ENCODE assay signal across 3 cellular contexts in the genomic region with DNA sequence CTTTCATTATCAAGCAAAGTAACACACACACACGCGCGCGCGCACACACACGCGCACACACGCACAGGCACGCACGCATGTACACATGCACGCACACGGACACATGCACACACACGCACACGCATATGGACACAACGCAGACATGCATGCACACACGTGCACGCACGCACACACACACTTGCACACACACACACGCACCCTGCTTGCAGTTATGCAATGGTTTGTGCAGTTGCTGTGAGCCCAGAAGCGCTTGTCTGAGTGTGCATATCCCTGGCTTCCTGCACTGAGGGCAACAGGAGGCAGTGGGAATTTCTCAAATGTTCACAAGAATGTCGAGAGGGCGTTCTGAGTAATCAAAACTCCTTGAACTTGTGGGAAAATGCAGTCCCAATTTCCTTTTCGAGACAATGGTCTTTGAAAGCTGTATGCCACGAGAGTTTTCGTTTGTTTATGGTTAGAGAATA.
A peak's percentile ranks its signal among the peaks of the same experiment; 100 is the strongest.
TF ChIP-seq lines count a peak whose summit lies in the region.

No MANE protein-coding gene starts in this region.

TF ChIP-seq in SK-N-SH, 30 proteins besides CTCF, POLR2A, EP300 and RAD21 (continued from another document):
- TF ChIP-seq, protein P1, sequence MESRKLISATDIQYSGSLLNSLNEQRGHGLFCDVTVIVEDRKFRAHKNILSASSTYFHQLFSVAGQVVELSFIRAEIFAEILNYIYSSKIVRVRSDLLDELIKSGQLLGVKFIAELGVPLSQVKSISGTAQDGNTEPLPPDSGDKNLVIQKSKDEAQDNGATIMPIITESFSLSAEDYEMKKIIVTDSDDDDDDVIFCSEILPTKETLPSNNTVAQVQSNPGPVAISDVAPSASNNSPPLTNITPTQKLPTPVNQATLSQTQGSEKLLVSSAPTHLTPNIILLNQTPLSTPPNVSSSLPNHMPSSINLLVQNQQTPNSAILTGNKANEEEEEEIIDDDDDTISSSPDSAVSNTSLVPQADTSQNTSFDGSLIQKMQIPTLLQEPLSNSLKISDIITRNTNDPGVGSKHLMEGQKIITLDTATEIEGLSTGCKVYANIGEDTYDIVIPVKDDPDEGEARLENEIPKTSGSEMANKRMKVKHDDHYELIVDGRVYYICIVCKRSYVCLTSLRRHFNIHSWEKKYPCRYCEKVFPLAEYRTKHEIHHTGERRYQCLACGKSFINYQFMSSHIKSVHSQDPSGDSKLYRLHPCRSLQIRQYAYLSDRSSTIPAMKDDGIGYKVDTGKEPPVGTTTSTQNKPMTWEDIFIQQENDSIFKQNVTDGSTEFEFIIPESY (IDR thresholded peaks at IDR 0.05; ENCODE audit: borderline replicate concordance, low read depth) = no peak
- TF ChIP-seq RFX5 (IDR thresholded peaks at IDR 0.05; ENCODE audit: low read length) (no peak), GABPA (IDR thresholded peaks at IDR 0.05; ENCODE audit: low read depth) (no peak), FOSL2 (IDR thresholded peaks at IDR 0.05; ENCODE audit: borderline replicate concordance, low read depth) (no peak), FOXM1 (IDR thresholded peaks at IDR 0.05; ENCODE audit: low read depth) (no peak), NRF1 (IDR thresholded peaks at IDR 0.05; ENCODE audit: low read depth, low read length) (no peak), SMC3 (IDR thresholded peaks at IDR 0.05; ENCODE audit: low read depth, low read length) (no peak), EZH2phosphoT487 (IDR thresholded peaks at IDR 0.05; ENCODE audit: borderline replicate concordance, low read depth) (no peak)
- TF ChIP-seq, protein P2, sequence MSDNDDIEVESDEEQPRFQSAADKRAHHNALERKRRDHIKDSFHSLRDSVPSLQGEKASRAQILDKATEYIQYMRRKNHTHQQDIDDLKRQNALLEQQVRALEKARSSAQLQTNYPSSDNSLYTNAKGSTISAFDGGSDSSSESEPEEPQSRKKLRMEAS (IDR thresholded peaks at IDR 0.05; ENCODE audit: low read depth) = no peak
- TF ChIP-seq, protein P3, sequence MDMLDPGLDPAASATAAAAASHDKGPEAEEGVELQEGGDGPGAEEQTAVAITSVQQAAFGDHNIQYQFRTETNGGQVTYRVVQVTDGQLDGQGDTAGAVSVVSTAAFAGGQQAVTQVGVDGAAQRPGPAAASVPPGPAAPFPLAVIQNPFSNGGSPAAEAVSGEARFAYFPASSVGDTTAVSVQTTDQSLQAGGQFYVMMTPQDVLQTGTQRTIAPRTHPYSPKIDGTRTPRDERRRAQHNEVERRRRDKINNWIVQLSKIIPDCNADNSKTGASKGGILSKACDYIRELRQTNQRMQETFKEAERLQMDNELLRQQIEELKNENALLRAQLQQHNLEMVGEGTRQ (IDR thresholded peaks at IDR 0.05; ENCODE audit: borderline replicate concordance, low read depth, low read length) = no peak

TF ChIP-seq in SK-N-SH treated with all-trans-retinoic acid at 6 μM for 48 hours, 23 proteins besides CTCF, POLR2A, EP300 and RAD21 (continued from another document):
- TF ChIP-seq ESRRG (CRISPR knock-in tag; IDR thresholded peaks at IDR 0.05) = no peak
- no peak for TF ChIP-seq SNAI2 (CRISPR knock-in tag; IDR thresholded peaks at IDR 0.05)
- TF ChIP-seq ARNTL (CRISPR knock-in tag; IDR thresholded peaks at IDR 0.05; ENCODE audit: borderline replicate concordance, low read depth) = no peak
- no peak for TF ChIP-seq ISL1 (CRISPR knock-in tag; IDR thresholded peaks at IDR 0.05)
- no peak for TF ChIP-seq BACH2 (CRISPR knock-in tag; IDR thresholded peaks at IDR 0.05; ENCODE audit: borderline replicate concordance)
- TF ChIP-seq TOX (CRISPR knock-in tag; IDR thresholded peaks at IDR 0.05; ENCODE audit: borderline replicate concordance) = no peak
- TF ChIP-seq, protein P4, sequence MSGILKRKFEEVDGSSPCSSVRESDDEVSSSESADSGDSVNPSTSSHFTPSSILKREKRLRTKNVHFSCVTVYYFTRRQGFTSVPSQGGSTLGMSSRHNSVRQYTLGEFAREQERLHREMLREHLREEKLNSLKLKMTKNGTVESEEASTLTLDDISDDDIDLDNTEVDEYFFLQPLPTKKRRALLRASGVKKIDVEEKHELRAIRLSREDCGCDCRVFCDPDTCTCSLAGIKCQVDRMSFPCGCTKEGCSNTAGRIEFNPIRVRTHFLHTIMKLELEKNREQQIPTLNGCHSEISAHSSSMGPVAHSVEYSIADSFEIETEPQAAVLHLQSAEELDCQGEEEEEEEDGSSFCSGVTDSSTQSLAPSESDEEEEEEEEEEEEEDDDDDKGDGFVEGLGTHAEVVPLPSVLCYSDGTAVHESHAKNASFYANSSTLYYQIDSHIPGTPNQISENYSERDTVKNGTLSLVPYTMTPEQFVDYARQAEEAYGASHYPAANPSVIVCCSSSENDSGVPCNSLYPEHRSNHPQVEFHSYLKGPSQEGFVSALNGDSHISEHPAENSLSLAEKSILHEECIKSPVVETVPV (CRISPR knock-in tag; IDR thresholded peaks at IDR 0.05) = no peak
- no peak for TF ChIP-seq ZNF70 (CRISPR knock-in tag; IDR thresholded peaks at IDR 0.05)
- TF ChIP-seq TCF4 (CRISPR knock-in tag; IDR thresholded peaks at IDR 0.05; ENCODE audit: borderline replicate concordance) = no peak
- TF ChIP-seq RARB (CRISPR knock-in tag; IDR thresholded peaks at IDR 0.05) = no peak
- TF ChIP-seq CSDC2 (CRISPR knock-in tag; IDR thresholded peaks at IDR 0.05) = no peak
- no peak for TF ChIP-seq ZFP30 (CRISPR knock-in tag; IDR thresholded peaks at IDR 0.05)
- no peak for TF ChIP-seq GLIS3 (CRISPR knock-in tag; IDR thresholded peaks at IDR 0.05)
- no peak for TF ChIP-seq ZNF565 (CRISPR knock-in tag; conservative IDR thresholded peaks at IDR 0.05; ENCODE audit: low read depth)
- TF ChIP-seq ZC3H10 (CRISPR knock-in tag; IDR thresholded peaks at IDR 0.05) = no peak
- TF ChIP-seq OSR1 (CRISPR knock-in tag; IDR thresholded peaks at IDR 0.05) = no peak

TF ChIP-seq in liver, 16 proteins besides CTCF, POLR2A, EP300 and RAD21 (continued from another document):
- TF ChIP-seq, protein P5, sequence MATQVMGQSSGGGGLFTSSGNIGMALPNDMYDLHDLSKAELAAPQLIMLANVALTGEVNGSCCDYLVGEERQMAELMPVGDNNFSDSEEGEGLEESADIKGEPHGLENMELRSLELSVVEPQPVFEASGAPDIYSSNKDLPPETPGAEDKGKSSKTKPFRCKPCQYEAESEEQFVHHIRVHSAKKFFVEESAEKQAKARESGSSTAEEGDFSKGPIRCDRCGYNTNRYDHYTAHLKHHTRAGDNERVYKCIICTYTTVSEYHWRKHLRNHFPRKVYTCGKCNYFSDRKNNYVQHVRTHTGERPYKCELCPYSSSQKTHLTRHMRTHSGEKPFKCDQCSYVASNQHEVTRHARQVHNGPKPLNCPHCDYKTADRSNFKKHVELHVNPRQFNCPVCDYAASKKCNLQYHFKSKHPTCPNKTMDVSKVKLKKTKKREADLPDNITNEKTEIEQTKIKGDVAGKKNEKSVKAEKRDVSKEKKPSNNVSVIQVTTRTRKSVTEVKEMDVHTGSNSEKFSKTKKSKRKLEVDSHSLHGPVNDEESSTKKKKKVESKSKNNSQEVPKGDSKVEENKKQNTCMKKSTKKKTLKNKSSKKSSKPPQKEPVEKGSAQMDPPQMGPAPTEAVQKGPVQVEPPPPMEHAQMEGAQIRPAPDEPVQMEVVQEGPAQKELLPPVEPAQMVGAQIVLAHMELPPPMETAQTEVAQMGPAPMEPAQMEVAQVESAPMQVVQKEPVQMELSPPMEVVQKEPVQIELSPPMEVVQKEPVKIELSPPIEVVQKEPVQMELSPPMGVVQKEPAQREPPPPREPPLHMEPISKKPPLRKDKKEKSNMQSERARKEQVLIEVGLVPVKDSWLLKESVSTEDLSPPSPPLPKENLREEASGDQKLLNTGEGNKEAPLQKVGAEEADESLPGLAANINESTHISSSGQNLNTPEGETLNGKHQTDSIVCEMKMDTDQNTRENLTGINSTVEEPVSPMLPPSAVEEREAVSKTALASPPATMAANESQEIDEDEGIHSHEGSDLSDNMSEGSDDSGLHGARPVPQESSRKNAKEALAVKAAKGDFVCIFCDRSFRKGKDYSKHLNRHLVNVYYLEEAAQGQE (IDR thresholded peaks at IDR 0.05) = peak; percentile 29
TF ChIP-seq in liver: peak in this region for 4.
